8 cellular contexts compared by ENCODE assay signal in the genomic region with DNA sequence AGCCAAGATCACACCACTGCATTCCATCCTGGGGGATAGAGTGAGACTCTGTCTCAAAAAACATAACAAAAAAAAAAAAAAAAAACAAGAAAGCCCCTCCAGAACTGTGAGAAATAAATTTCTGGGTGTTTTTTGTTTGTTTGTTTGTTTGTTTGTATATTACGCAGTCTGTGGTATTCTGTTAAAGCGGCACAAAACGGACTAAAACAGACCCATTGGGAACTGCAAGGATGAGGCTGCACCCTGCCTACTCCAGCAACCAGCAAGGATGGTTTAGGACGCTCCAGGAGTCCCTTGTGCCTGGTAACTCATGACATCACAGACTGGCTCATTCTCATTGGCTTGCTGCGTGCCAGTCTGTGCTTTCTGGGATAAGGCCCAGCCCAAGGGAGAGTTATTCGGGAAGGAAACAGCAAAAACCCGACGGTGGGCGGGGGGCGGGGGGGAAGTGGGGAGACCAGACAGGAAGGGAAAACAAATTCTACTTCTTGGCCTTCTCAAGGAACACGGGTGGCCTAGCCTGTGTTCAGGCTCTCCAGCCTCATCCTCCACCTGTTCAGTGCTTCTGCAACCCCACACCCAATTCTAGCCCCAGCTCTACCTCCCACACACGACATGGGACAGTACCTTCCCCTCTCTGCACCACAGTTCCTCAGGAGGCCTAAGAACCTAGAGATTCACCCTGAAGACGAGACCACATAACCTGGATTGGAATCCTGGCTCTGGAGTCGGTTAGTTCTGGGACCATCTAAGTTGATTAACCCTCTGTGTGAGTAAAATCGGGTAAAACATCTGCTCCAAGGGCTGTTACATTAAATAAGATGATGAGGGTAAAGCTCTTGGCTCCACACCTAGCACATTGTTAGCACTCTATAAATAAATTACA. TPM values are rescaled to one million over a fixed set of nuclear protein-coding genes. Genes with fewer than 3 reads are reported as not detected.
DNase-seq lines count a peak whose midpoint lies in the region; ATAC-seq and TF ChIP-seq lines count a peak whose summit lies in the region.

No MANE protein-coding gene starts in this region.

- TF ChIP-seq CTCF in DND-41 (IDR thresholded peaks at IDR 0.05; ENCODE audit: borderline replicate concordance, extremely low read depth, low read length, poor library complexity, severe bottlenecking) (no peak), KMS-11 (conservative IDR thresholded peaks at IDR 0.05; ENCODE audit: low read depth, low read length) (no peak), Panc1 (IDR thresholded peaks at IDR 0.05) (no peak)

- no peak overlapping the region for H3K14ac ChIP-seq in neuronal stem cell (ENCODE audit: low read length)

- no peak overlapping the region for H2BK15ac ChIP-seq in neuronal stem cell (ENCODE audit: low read length)

- ATAC-seq in DND-41 (ENCODE audit: insufficient read depth, low read depth) (peak; percentile 94), GM21576 (IDR thresholded peaks at IDR 0.05; ENCODE audit: unreplicated experiment) (peak; percentile 29), Panc1 (peak; percentile 96), HG03159 (IDR thresholded peaks at IDR 0.05; ENCODE audit: unreplicated experiment) (no peak)

- H4K91ac ChIP-seq in neuronal stem cell (ENCODE audit: low read depth, low read length, poor library complexity), result no peak overlapping the region

- H2AK5ac ChIP-seq in neuronal stem cell (ENCODE audit: low read depth, low read length), result no peak overlapping the region

- H3K4ac ChIP-seq in neuronal stem cell (ENCODE audit: low read length), result no peak overlapping the region

- WGBS in neuronal stem cell (ENCODE audit: extremely low coverage in 2 of 2, insufficient read length in 2 of 2, insufficient replicate concordance in 1 of 2), 2 donors, result no CpG with 5 or more reads among the region's 15 CpGs

- H3K36me3 Mint-ChIP-seq in activated naive CD8-positive, alpha-beta T cell, result no peaks in the 10 kb centered on the region

- H3K79me2 ChIP-seq in DND-41 (ENCODE audit: insufficient read depth, low read length), result no peaks in the 10 kb centered on the region
- H3K79me2 ChIP-seq in KMS-11 (ENCODE audit: insufficient read depth, low read depth), result peaks cover 50% of the 10 kb centered on the region

- CTCF ChIA-PET in Panc1 (lab: Charles Lee), result interaction anchor here (1.2 kb wide), 1 partner anchor 12 kb away, joined by 4 read pairs; no protein-coding TSS in a partner anchor

- peak overlapping the region; percentile 75 for H3K27ac Mint-ChIP-seq in activated naive CD8-positive, alpha-beta T cell

- no peaks in the 10 kb centered on the region for H3K9me3 ChIP-seq in DND-41 (ENCODE audit: insufficient read depth, low read length, severe bottlenecking)
- H3K9me3 ChIP-seq in Panc1 (ENCODE audit: control insufficient read depth, insufficient read depth, low read depth, low read length), result no peaks in the 10 kb centered on the region
- H3K9me3 ChIP-seq in neuronal stem cell (replicated peaks in 1 of 2; ENCODE audit: control insufficient read depth in 2 of 2, insufficient read depth in 1 of 2, low read depth in 1 of 2, low read length in 2 of 2), result no peaks in the 10 kb centered on the region

- H3K18ac ChIP-seq in neuronal stem cell (ENCODE audit: low read length), result peak overlapping the region; percentile 3

- H3K36me3 ChIP-seq in DND-41 (ENCODE audit: insufficient read depth, low read length), result no peaks in the 10 kb centered on the region
- peaks cover 4% of the 10 kb centered on the region; the same call in 1 of the 2 replicates for H3K36me3 ChIP-seq in KMS-11 (ENCODE audit: insufficient read depth)
- no peaks in the 10 kb centered on the region for H3K36me3 ChIP-seq in Panc1 (ENCODE audit: control insufficient read depth, insufficient read depth, low read length)
- no peaks in the 10 kb centered on the region for H3K36me3 ChIP-seq in neuronal stem cell (replicated peaks in 1 of 2; ENCODE audit: control insufficient read depth in 2 of 2, insufficient read depth in 2 of 2, low read length in 2 of 2)

- DNase-seq in DND-41 (peak; percentile 53), Panc1 (ENCODE audit: low read depth, low spot score) (peak; percentile 77), glomerular visceral epithelial cell (ENCODE audit: extremely low spot score) (peak; percentile 85), neuronal stem cell (ENCODE audit: low spot score) (peak; percentile 82)

- peak overlapping the region; percentile 96 for H3K4me3 Mint-ChIP-seq in activated naive CD8-positive, alpha-beta T cell

- no peak overlapping the region for H3K4me2 ChIP-seq in DND-41 (ENCODE audit: insufficient read depth, low read length)
- H3K4me2 ChIP-seq in KMS-11, result peak overlapping the region; percentile 97
- H3K4me2 ChIP-seq in neuronal stem cell (ENCODE audit: insufficient read depth, low read length, poor library complexity, severe bottlenecking), result no peak overlapping the region

- no peaks in the 10 kb centered on the region for H3K9me3 Mint-ChIP-seq in activated naive CD8-positive, alpha-beta T cell (ENCODE audit: low read depth)

- H4K20me1 ChIP-seq in DND-41 (ENCODE audit: insufficient read depth, low read length) (peaks cover 2% of the 10 kb centered on the region; the same call in 1 of the 2 replicates), KMS-11 (ENCODE audit: insufficient read depth) (peaks cover 5% of the 10 kb centered on the region; the same call in 1 of the 2 replicates)

- no peaks in the 10 kb centered on the region for H3K27me3 Mint-ChIP-seq in activated naive CD8-positive, alpha-beta T cell

- no TSS peak for BruUV-seq in Panc1 (replicated peaks; lab: Mats Ljungman, UMichigan)

- POLR2A ChIA-PET in Panc1 (lab: Charles Lee), result no interaction called here

- peaks cover 36% of the 10 kb centered on the region for H3K4me1 Mint-ChIP-seq in activated naive CD8-positive, alpha-beta T cell (ENCODE audit: low read depth)

- peaks cover 2% of the 10 kb centered on the region for H3K79me1 ChIP-seq in neuronal stem cell (ENCODE audit: low read depth, low read length)

- H2BK5ac ChIP-seq in neuronal stem cell (ENCODE audit: low read length), result no peak overlapping the region

- H3K4me3 ChIP-seq in DND-41 (ENCODE audit: low read depth in 1 of 2, low read length in 2 of 2) (no peak overlapping the region), KMS-11 (IDR thresholded peaks at IDR 0.05; ENCODE audit: insufficient read depth, low read depth, low read length) (no peak overlapping the region), Panc1 (ENCODE audit: low read depth in 2 of 2, low read length in 2 of 2) (peak overlapping the region in 1 of 2 experiments; percentile 27; a peak in 1 of 4 replicates), neuronal stem cell (ENCODE audit: low read length in 2 of 2) (peak overlapping the region; percentile 27 to 49)

- no peak overlapping the region for H2BK120ac ChIP-seq in neuronal stem cell (ENCODE audit: low read depth, low read length)

- no peak overlapping the region for H3K27ac ChIP-seq in DND-41 (ENCODE audit: low read length)
- H3K27ac ChIP-seq in KMS-11, result peak overlapping the region; percentile 97
- no peak overlapping the region for H3K27ac ChIP-seq in Panc1 (ENCODE audit: low read length)
- H3K27ac ChIP-seq in neuronal stem cell (replicated peaks; ENCODE audit: low read length), result peak overlapping the region; percentile 26

- no peak overlapping the region for H2BK12ac ChIP-seq in neuronal stem cell (ENCODE audit: low read length)

- H3K23ac ChIP-seq in neuronal stem cell (ENCODE audit: low read depth, low read length, poor library complexity), result no peak overlapping the region

- intact Hi-C loops in Panc1 (cut with micrococcal nuclease; ENCODE audit: unreplicated experiment), result no loop called here

- H4K8ac ChIP-seq in neuronal stem cell (ENCODE audit: low read depth, low read length), result no peak overlapping the region

- in situ Hi-C loops in Panc1 (cut with HindIII; ENCODE audit: low pct_unique_long_range_greater_than_20kb, low sequenced_read_pairs), result no loop called here

- H3K9ac ChIP-seq in DND-41 (ENCODE audit: low read depth, low read length) (no peak overlapping the region), KMS-11 (peak overlapping the region; percentile 95; the same call in 1 of the 2 replicates), neuronal stem cell (ENCODE audit: low read depth, low read length, poor library complexity) (no peak overlapping the region)

- H3K4me1 ChIP-seq in DND-41 (ENCODE audit: insufficient read depth, low read length), result no peaks in the 10 kb centered on the region
- H3K4me1 ChIP-seq in KMS-11 (ENCODE audit: low read depth, poor library complexity, severe bottlenecking), result peaks cover 31% of the 10 kb centered on the region
- H3K4me1 ChIP-seq in Panc1 (ENCODE audit: control insufficient read depth, insufficient read depth, low read length), result 0 out of 2 replicates have a peak, but pooled peaks cover 4% of the 10 kb centered on the region
- H3K4me1 ChIP-seq in neuronal stem cell (ENCODE audit: control insufficient read depth in 2 of 2, insufficient read depth in 1 of 2, low read depth in 1 of 2, low read length in 2 of 2), result peaks cover 9 to 12% of the 10 kb centered on the region in 2 donors

- H3K27me3 ChIP-seq in DND-41 (ENCODE audit: insufficient read depth, low read length, poor library complexity) (no peaks in the 10 kb centered on the region), KMS-11 (ENCODE audit: insufficient read depth, low read depth) (no peaks in the 10 kb centered on the region), Panc1 (ENCODE audit: control insufficient read depth, insufficient read depth, low read length) (no peaks in the 10 kb centered on the region), neuronal stem cell (ENCODE audit: control insufficient read depth in 3 of 3, insufficient read depth in 3 of 3, low read depth in 1 of 3, low read length in 3 of 3) (no peaks in the 10 kb centered on the region)

- H2AFZ ChIP-seq in DND-41 (ENCODE audit: low read depth, low read length), result no peak overlapping the region
- no peak overlapping the region for H2AFZ ChIP-seq in KMS-11 (ENCODE audit: low read depth)
- H2AFZ ChIP-seq in neuronal stem cell (ENCODE audit: low read length), result peak overlapping the region; percentile 77

RNA-seq across cellular contexts. Expression of a gene that starts 2.8 kb away (rescaled TPM):
- 12.7 TPM for total RNA-seq in Panc1 (2021; ENCODE audit: unreplicated experiment)
- polyA plus RNA-seq in Panc1 (2012; ENCODE audit: insufficient read length), result 6.5 TPM
- 61.0 TPM for polyA plus RNA-seq in neuronal stem cell (2013, experiment 1 of 2)
- polyA plus RNA-seq in neuronal stem cell (2013, experiment 2 of 2), result 61.3 TPM

RNA-seq across cellular contexts. Expression of a gene that starts 39.7 kb away (rescaled TPM):
- total RNA-seq in Panc1 (2021; ENCODE audit: unreplicated experiment), result 1,959 TPM
- 1,891 TPM for polyA plus RNA-seq in Panc1 (2012; ENCODE audit: insufficient read length)
- polyA plus RNA-seq in neuronal stem cell (2013, experiment 1 of 2), result 5,106 TPM
- polyA plus RNA-seq in neuronal stem cell (2013, experiment 2 of 2), result 5,095 TPM

RNA-seq across cellular contexts. Expression of a gene that starts 52.4 kb away (rescaled TPM):
- 92.8 TPM for total RNA-seq in Panc1 (2021; ENCODE audit: unreplicated experiment)
- 45.0 TPM for polyA plus RNA-seq in Panc1 (2012; ENCODE audit: insufficient read length)
- 32.1 TPM for polyA plus RNA-seq in neuronal stem cell (2013, experiment 1 of 2)
- 32.7 TPM for polyA plus RNA-seq in neuronal stem cell (2013, experiment 2 of 2)

Comparison
In these comparisons a context has a peak if more than half of its experiments do, and no peak if none do; other contexts are left out.
1. H3K27ac ChIP-seq: peak in KMS-11 (single experiment) and neuronal stem cell (single experiment); none in DND-41 (single experiment) and Panc1 (single experiment).
2. H3K4me3 ChIP-seq: peak in neuronal stem cell (2 of 2); none in DND-41 (0 of 2) and KMS-11 (single experiment).
3. Peak in every context shown above with its lines, with median percentiles within 50 percentile points of each other: DNase-seq.